Comparison of ENCODE assay signal across 15 cellular contexts in genomic region chr9:22416692-22417060, GRCh38. TPM values are rescaled to one million over a fixed set of nuclear protein-coding genes. Genes with fewer than 3 reads are reported as not detected.
DNase-seq lines count a peak whose midpoint lies in the region; ATAC-seq and TF ChIP-seq lines count a peak whose summit lies in the region.
"Had no signal": no experiment of that assay in that cellular context is flagged by ENCODE, and none has a peak within 500 bp of the region (broad histone marks: within the 10 kb centered on the region; RNA-seq: fewer than 3 reads in every experiment).

No MANE protein-coding gene starts in this region.

- peak; percentile 72 for DNase-seq in DMS 273 treated with DMSO at 0.1 percent for 48 hours (lab: John Stamatoyannopoulos, UW)
- peak; percentile 78 for DNase-seq in NCI-H524 treated with DMSO at 0.1 percent for 48 hours (lab: John Stamatoyannopoulos, UW)
- DNase-seq in endothelial cell (ENCODE audit: low spot score), result no peak
- no peak for DNase-seq in neuronal stem cell (ENCODE audit: low spot score)
- DNase-seq in OCI-M2 (lab: John Stamatoyannopoulos, UW; ENCODE audit: unreplicated experiment), result no peak
- no peak for DNase-seq in HFFc6
- no peak for DNase-seq in uterus
- DNase-seq: activated naive CD8-positive, alpha-beta T cell treated with anti-CD3 and anti-CD28 coated beads, Interleukin-2, amount 10 ng/mL, durations not matched to agents 7 days and 5 days; activated T-cell treated with anti-CD3 and anti-CD28 coated beads for 4 hours; cortex of kidney; NCI-H1105; NCI-H510A treated with DMSO at 0.1 percent for 48 hours had no signal

- no peaks in the 10 kb centered on the region for H3K9me3 ChIP-seq in neuronal stem cell (replicated peaks in 1 of 2; ENCODE audit: control insufficient read depth in 2 of 2, insufficient read depth in 1 of 2, low read depth in 1 of 2, low read length in 2 of 2)
- no peaks in the 10 kb centered on the region for H3K9me3 ChIP-seq in uterus
- H3K9me3 ChIP-seq: thoracic aorta had no signal

- no peak for TF ChIP-seq POLR2A in uterus (IDR thresholded peaks at IDR 0.05)

- TF ChIP-seq CTCF in endothelial cell (IDR thresholded peaks at IDR 0.05; ENCODE audit: unreplicated experiment) (no peak), HFFc6 (IDR thresholded peaks at IDR 0.05) (no peak), uterus (IDR thresholded peaks at IDR 0.05) (no peak)

- no peak overlapping the region for H2BK5ac ChIP-seq in neuronal stem cell (ENCODE audit: low read length)

- peak overlapping the region; percentile 5 for H3K4me3 Mint-ChIP-seq in endothelial cell (ENCODE audit: unreplicated experiment)
- no peak overlapping the region for H3K4me3 Mint-ChIP-seq in HFFc6
- H3K4me3 Mint-ChIP-seq: activated naive CD8-positive, alpha-beta T cell treated with anti-CD3 and anti-CD28 coated beads, Interleukin-2, amount 10 ng/mL, durations not matched to agents 7 days and 5 days; T-helper 2 cell treated with Interferon-gamma antibody and Interleukin-4, amounts not matched to agents 5 μg/mL and 100 μg/mL, for 36 hours had no signal

- H3K79me1 ChIP-seq in neuronal stem cell (ENCODE audit: low read depth, low read length), result no peaks in the 10 kb centered on the region

- H3K4me3 ChIP-seq in neuronal stem cell (ENCODE audit: low read length in 2 of 2) (no peak overlapping the region), uterus (no peak overlapping the region)
- H3K4me3 ChIP-seq: thoracic aorta had no signal

- H2AK5ac ChIP-seq in neuronal stem cell (ENCODE audit: low read depth, low read length), result no peak overlapping the region

- H3K36me3 ChIP-seq in neuronal stem cell (replicated peaks in 1 of 2; ENCODE audit: control insufficient read depth in 2 of 2, insufficient read depth in 2 of 2, low read length in 2 of 2) (no peaks in the 10 kb centered on the region), uterus (no peaks in the 10 kb centered on the region)
- H3K36me3 ChIP-seq: thoracic aorta had no signal

- H2BK15ac ChIP-seq in neuronal stem cell (ENCODE audit: low read length), result no peak overlapping the region

- ATAC-seq in HG02884 (IDR thresholded peaks at IDR 0.05; ENCODE audit: unreplicated experiment), result no peak

- no peak overlapping the region for H4K91ac ChIP-seq in neuronal stem cell (ENCODE audit: low read depth, low read length, poor library complexity)

- no CpG with 5 or more reads among the region's 1 CpG for WGBS in neuronal stem cell (ENCODE audit: extremely low coverage in 2 of 2, insufficient read length in 2 of 2, insufficient replicate concordance in 1 of 2), 2 donors

- H3K9me3 Mint-ChIP-seq in endothelial cell (ENCODE audit: unreplicated experiment), result no peaks in the 10 kb centered on the region
- no peaks in the 10 kb centered on the region for H3K9me3 Mint-ChIP-seq in HFFc6
- H3K9me3 Mint-ChIP-seq: activated naive CD8-positive, alpha-beta T cell treated with anti-CD3 and anti-CD28 coated beads, Interleukin-2, amount 10 ng/mL, durations not matched to agents 7 days and 5 days; T-helper 2 cell treated with Interferon-gamma antibody and Interleukin-4, amounts not matched to agents 5 μg/mL and 100 μg/mL, for 36 hours had no signal

- no peak overlapping the region for H2AFZ ChIP-seq in neuronal stem cell (ENCODE audit: low read length)

- H3K27me3 ChIP-seq in neuronal stem cell (ENCODE audit: control insufficient read depth in 3 of 3, insufficient read depth in 3 of 3, low read depth in 1 of 3, low read length in 3 of 3) (no peaks in the 10 kb centered on the region), uterus (no peaks in the 10 kb centered on the region)

- H2BK12ac ChIP-seq in neuronal stem cell (ENCODE audit: low read length), result no peak overlapping the region

- no peak overlapping the region for H3K4ac ChIP-seq in neuronal stem cell (ENCODE audit: low read length)

- H4K8ac ChIP-seq in neuronal stem cell (ENCODE audit: low read depth, low read length), result no peak overlapping the region

- H3K14ac ChIP-seq in neuronal stem cell (ENCODE audit: low read length), result no peak overlapping the region

- intact Hi-C loops in uterus (cut with DNase I; ENCODE audit: low total_unique reads), result no loop called here

- peaks cover 0 to 4% of the 10 kb centered on the region in 2 donors for H3K4me1 ChIP-seq in neuronal stem cell (ENCODE audit: control insufficient read depth in 2 of 2, insufficient read depth in 1 of 2, low read depth in 1 of 2, low read length in 2 of 2)
- H3K4me1 ChIP-seq in uterus, result no peaks in the 10 kb centered on the region

- H3K4me1 Mint-ChIP-seq in endothelial cell (ENCODE audit: unreplicated experiment) (peaks cover 34% of the 10 kb centered on the region), HFFc6 (ENCODE audit: low read depth) (peaks cover 12% of the 10 kb centered on the region)
- H3K4me1 Mint-ChIP-seq: activated naive CD8-positive, alpha-beta T cell treated with anti-CD3 and anti-CD28 coated beads, Interleukin-2, amount 10 ng/mL, durations not matched to agents 7 days and 5 days had no signal

- H3K27me3 Mint-ChIP-seq in endothelial cell (ENCODE audit: unreplicated experiment) (no peaks in the 10 kb centered on the region), HFFc6 (ENCODE audit: insufficient read depth) (no peaks in the 10 kb centered on the region; the same call in 1 of the 2 replicates)

- H3K23ac ChIP-seq in neuronal stem cell (ENCODE audit: low read depth, low read length, poor library complexity), result no peak overlapping the region

- H3K27ac Mint-ChIP-seq in endothelial cell (ENCODE audit: unreplicated experiment) (peak overlapping the region; percentile 33), HFFc6 (no peak overlapping the region)
- H3K27ac Mint-ChIP-seq: activated naive CD8-positive, alpha-beta T cell treated with anti-CD3 and anti-CD28 coated beads, Interleukin-2, amount 10 ng/mL, durations not matched to agents 7 days and 5 days; T-helper 2 cell treated with Interferon-gamma antibody and Interleukin-4, amounts not matched to agents 5 μg/mL and 100 μg/mL, for 36 hours had no signal

- H3K9ac ChIP-seq in neuronal stem cell (ENCODE audit: low read depth, low read length, poor library complexity), result no peak overlapping the region

- no peak overlapping the region for H2BK120ac ChIP-seq in neuronal stem cell (ENCODE audit: low read depth, low read length)

- no peak overlapping the region for H3K4me2 ChIP-seq in neuronal stem cell (ENCODE audit: insufficient read depth, low read length, poor library complexity, severe bottlenecking)

- H3K27ac ChIP-seq in neuronal stem cell (replicated peaks; ENCODE audit: low read length), result peak overlapping the region; percentile 36
- H3K27ac ChIP-seq in uterus, result no peak overlapping the region
- H3K27ac ChIP-seq: thoracic aorta had no signal

- H3K36me3 Mint-ChIP-seq in endothelial cell (ENCODE audit: low read depth, unreplicated experiment) (no peaks in the 10 kb centered on the region), HFFc6 (ENCODE audit: low read depth) (no peaks in the 10 kb centered on the region)
- H3K36me3 Mint-ChIP-seq: activated naive CD8-positive, alpha-beta T cell treated with anti-CD3 and anti-CD28 coated beads, Interleukin-2, amount 10 ng/mL, durations not matched to agents 7 days and 5 days had no signal

- no peak overlapping the region for H3K18ac ChIP-seq in neuronal stem cell (ENCODE audit: low read length)

RNA-seq across cellular contexts. Expression of gene DMRTA1, which starts 29.9 kb away (rescaled TPM):
- 6.3 TPM for total RNA-seq in endothelial cell (ENCODE audit: unreplicated experiment)
- polyA plus RNA-seq in neuronal stem cell (2013, experiment 1 of 2), result 12.4 TPM
- polyA plus RNA-seq in neuronal stem cell (2013, experiment 2 of 2), result 13.2 TPM
- total RNA-seq in HFFc6 (2021; fragmentation: NEBNext Ultra II Directional; extraction: Animal tissue kit (Norgen Biotek cat#: 25700)), result not detected
- 10 to 100 TPM in 1 of 4 donors, 1 to 10 TPM in 1, under 1 TPM in 2; 0.29 to 11.0 (median 1.0) TPM for total RNA-seq in uterus
- total RNA-seq: activated naive CD8-positive, alpha-beta T cell treated with anti-CD3 and anti-CD28 coated beads, Interleukin-2, amount 10 ng/mL, durations not matched to agents 7 days and 5 days had no signal

Comparison
In these comparisons a context has a peak if more than half of its experiments do, and no peak if none do; other contexts are left out.
1. DNase-seq: peak in DMS 273 treated with DMSO at 0.1 percent for 48 hours (single experiment) and NCI-H524 treated with DMSO at 0.1 percent for 48 hours (single experiment); none in endothelial cell (single experiment), neuronal stem cell (single experiment), OCI-M2 (single experiment), HFFc6 (single experiment) and uterus (0 of 2).